8 cellular contexts compared by ENCODE assay signal in the genomic region with DNA sequence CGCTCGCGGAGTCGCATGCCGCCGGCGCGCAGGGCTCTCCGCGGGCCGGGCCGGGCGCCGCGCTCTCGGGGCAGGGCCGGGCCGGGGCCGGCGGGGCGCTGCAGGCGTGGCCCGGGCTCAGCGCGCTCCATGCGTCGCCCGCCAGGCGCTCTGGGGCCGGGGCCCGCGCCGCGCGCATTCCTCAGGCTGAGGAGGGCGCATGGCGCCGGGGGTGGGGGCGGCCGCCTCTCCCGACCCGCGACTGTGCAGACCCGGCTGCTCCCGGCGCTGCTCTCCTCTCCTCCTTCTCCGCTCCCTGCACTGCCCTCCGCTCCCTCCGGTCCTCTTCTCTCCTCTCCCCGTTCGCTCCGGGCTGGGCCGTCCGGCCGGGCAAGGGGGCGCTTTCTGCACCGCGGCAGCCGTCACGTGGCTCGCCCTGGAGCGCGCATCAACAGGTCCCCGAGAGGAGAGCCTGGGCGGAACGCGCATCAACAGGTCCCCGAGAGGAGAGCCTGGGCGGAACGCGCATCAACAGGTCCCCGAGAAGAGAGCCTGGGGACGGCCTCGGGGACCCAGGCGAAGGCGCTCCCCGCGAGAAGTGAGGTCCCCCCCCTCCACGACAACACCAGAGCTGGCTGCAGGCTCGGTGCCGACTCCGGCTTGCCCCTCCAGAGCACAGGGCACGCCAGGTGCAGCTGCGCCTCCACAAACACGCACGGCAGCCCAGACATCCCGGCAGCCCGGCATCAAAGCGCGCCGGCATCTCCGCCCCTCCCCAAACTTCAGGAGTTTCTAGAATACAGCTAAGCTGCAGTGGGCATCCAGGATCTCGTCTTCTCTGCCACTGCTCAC. TPM values are rescaled to one million over a fixed set of nuclear protein-coding genes. Genes with fewer than 3 reads are reported as not detected.
A peak's percentile ranks its signal among the peaks of the same experiment; 100 is the strongest.
DNase-seq lines count a peak whose midpoint lies in the region; ATAC-seq, FAIRE-seq and TF ChIP-seq lines count a peak whose summit lies in the region.

No MANE protein-coding gene starts in this region.

- intact Hi-C loops in activated CD8-positive, alpha-beta T cell treated with anti-CD3 and anti-CD28 coated beads for 36 hours (cut with micrococcal nuclease), result no loop called here

- H3K27ac ChIP-seq in rectal smooth muscle tissue (ENCODE audit: low read depth, low read length), result no peak overlapping the region

- no peaks in the 10 kb centered on the region for H3K36me3 ChIP-seq in rectal smooth muscle tissue (ENCODE audit: control insufficient read depth, insufficient read depth, low read length)

- in situ Hi-C loops in GM13976 (cut with MboI; ENCODE audit: low sequenced_read_pairs, unreplicated experiment), result no loop called here

- H3K27me3 ChIP-seq in rectal smooth muscle tissue (ENCODE audit: control insufficient read depth, insufficient read depth, low read length), result peaks cover 19% of the 10 kb centered on the region

- POLR2A ChIA-PET in activated CD8-positive, alpha-beta T cell treated with anti-CD3 and anti-CD28 coated beads for 36 hours (lab: Charles Lee), result no interaction called here

- TF ChIP-seq POLR2A in GM12891 (IDR thresholded peaks at IDR 0.05; ENCODE audit: low read depth, low read length), result no peak

- no peak for TF ChIP-seq CTCF in activated CD8-positive, alpha-beta T cell treated with anti-CD3 and anti-CD28 coated beads for 36 hours (IDR thresholded peaks at IDR 0.05)
- no peak for TF ChIP-seq CTCF in GM13976 (IDR thresholded peaks at IDR 0.05; ENCODE audit: borderline replicate concordance, control extremely low read depth, extremely low read depth, insufficient read depth, missing control alignments)

- no peak for FAIRE-seq in GM12891 (lab: Jason Lieb, UNC)

- H3K27ac Mint-ChIP-seq in activated CD8-positive, alpha-beta T cell treated with anti-CD3 and anti-CD28 coated beads for 36 hours, result no peak overlapping the region

- peak overlapping the region; percentile 15 for H3K4me3 ChIP-seq in rectal smooth muscle tissue (ENCODE audit: low read length)

- H3K9ac ChIP-seq in rectal smooth muscle tissue (ENCODE audit: low read length), result no peak overlapping the region

- DNase-seq in GM12891 (ENCODE audit: insufficient read length, low spot score), result peak; percentile 56
- DNase-seq in activated CD8-positive, alpha-beta T cell treated with anti-CD3 and anti-CD28 coated beads for 36 hours, result peak; percentile 59
- DNase-seq in germinal center (ENCODE audit: low spot score), result peak; percentile 31
- DNase-seq in foreskin melanocyte, result no peak
- no peak for DNase-seq in mesenteric fat pad (ENCODE audit: low spot score)
- DNase-seq in GM13976 (ENCODE audit: low spot score), result no peak

- H3K4me3 Mint-ChIP-seq in activated CD8-positive, alpha-beta T cell treated with anti-CD3 and anti-CD28 coated beads for 36 hours, result peak overlapping the region; percentile 75

- peaks cover 44% of the 10 kb centered on the region for H3K4me1 Mint-ChIP-seq in activated CD8-positive, alpha-beta T cell treated with anti-CD3 and anti-CD28 coated beads for 36 hours (ENCODE audit: low read depth)

- peak; percentile 65 for ATAC-seq in activated CD8-positive, alpha-beta T cell treated with anti-CD3 and anti-CD28 coated beads for 36 hours
- no peak for ATAC-seq in GM19467 (IDR thresholded peaks at IDR 0.05; ENCODE audit: unreplicated experiment)

- peaks cover 12% of the 10 kb centered on the region for H3K36me3 Mint-ChIP-seq in activated CD8-positive, alpha-beta T cell treated with anti-CD3 and anti-CD28 coated beads for 36 hours (ENCODE audit: low read depth)

- H3K4me1 ChIP-seq in rectal smooth muscle tissue (ENCODE audit: control insufficient read depth, insufficient read depth, low read length), result peaks cover 2% of the 10 kb centered on the region

- H3K9me3 Mint-ChIP-seq in activated CD8-positive, alpha-beta T cell treated with anti-CD3 and anti-CD28 coated beads for 36 hours, result no peaks in the 10 kb centered on the region

- CTCF ChIA-PET in activated CD8-positive, alpha-beta T cell treated with anti-CD3 and anti-CD28 coated beads for 36 hours (lab: Charles Lee), result no interaction called here

- peaks cover 33% of the 10 kb centered on the region for H3K27me3 Mint-ChIP-seq in activated CD8-positive, alpha-beta T cell treated with anti-CD3 and anti-CD28 coated beads for 36 hours

TF ChIP-seq in GM12891, 5 proteins besides CTCF, POLR2A, EP300 and RAD21:
- no peak for TF ChIP-seq POU2F2 (IDR thresholded peaks at IDR 0.05; ENCODE audit: low read depth, low read length)
- TF ChIP-seq TAF1 (IDR thresholded peaks at IDR 0.05; ENCODE audit: low read depth, low read length), result no peak
- TF ChIP-seq PAX5 (IDR thresholded peaks at IDR 0.05; ENCODE audit: insufficient read depth, low read length, severe bottlenecking), result no peak
- TF ChIP-seq SPI1 (IDR thresholded peaks at IDR 0.05; ENCODE audit: low read depth, low read length), result no peak
- TF ChIP-seq POLR2AphosphoS5 (IDR thresholded peaks at IDR 0.05; ENCODE audit: low read depth, low read length), result no peak

RNA-seq across cellular contexts. Expression of a gene that starts 12.9 kb away (rescaled TPM):
- polyA plus RNA-seq in GM12891 (2012; ENCODE audit: low read depth, missing spikeins), result 12.9 TPM
- 10 to 100 TPM; 44.9 to 45.7 TPM for total RNA-seq in activated CD8-positive, alpha-beta T cell treated with anti-CD3 and anti-CD28 coated beads for 36 hours
- 7.3 TPM for total RNA-seq in mesenteric fat pad

RNA-seq across cellular contexts. Expression of a gene that starts 55.3 kb away (rescaled TPM):
- polyA plus RNA-seq in GM12891 (2012; ENCODE audit: low read depth, missing spikeins), result 29.7 TPM
- 10 to 100 TPM; 68.0 to 68.3 TPM for total RNA-seq in activated CD8-positive, alpha-beta T cell treated with anti-CD3 and anti-CD28 coated beads for 36 hours
- 48.1 TPM for total RNA-seq in mesenteric fat pad

Comparison
In these comparisons a context has a peak if more than half of its experiments do, and no peak if none do; other contexts are left out.
1. DNase-seq: peak in GM12891 (single experiment), activated CD8-positive, alpha-beta T cell treated with anti-CD3 and anti-CD28 coated beads for 36 hours (single experiment) and germinal center (single experiment); none in foreskin melanocyte (single experiment), mesenteric fat pad (single experiment) and GM13976 (single experiment).